ENCODE assay signal across 34 cellular contexts in the genomic region with DNA sequence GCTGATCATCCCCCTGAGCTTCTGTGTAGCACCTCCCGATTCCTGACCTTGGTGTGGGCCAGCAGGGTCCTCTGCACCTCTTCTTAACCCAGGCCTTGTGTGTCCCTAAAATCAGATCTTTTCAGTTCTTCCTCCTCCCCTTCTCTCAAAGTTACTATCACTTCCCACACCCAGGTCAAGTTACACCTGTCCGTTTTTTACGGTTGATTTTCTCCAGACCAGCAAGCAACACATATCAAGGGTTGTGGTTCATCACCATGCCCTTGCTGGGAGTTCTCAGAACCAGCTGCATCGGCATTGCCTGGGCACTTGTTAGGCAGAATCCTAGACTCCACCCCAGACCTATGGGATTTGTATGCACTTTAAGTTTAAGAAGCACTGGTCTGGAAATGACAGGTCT.
"Had no signal": no experiment of that assay in that cellular context is flagged by ENCODE, and none has a peak within 500 bp of the region (broad histone marks: within the 10 kb centered on the region; RNA-seq: fewer than 3 reads in every experiment).

No MANE protein-coding gene starts in this region.

- H3K27ac ChIP-seq: body of pancreas, cardiac muscle cell, colonic mucosa, epithelial cell of prostate, lower lobe of right lung, pancreas, stomach, tibial nerve, VCaP had no signal

- H3K4me3 ChIP-seq: body of pancreas, cardiac muscle cell, colonic mucosa, gastroesophageal sphincter, lower lobe of right lung, mucosa of descending colon, pancreas, smooth muscle cell, stomach, tibial nerve had no signal

- H3K4me1 ChIP-seq: body of pancreas, lower lobe of right lung, pancreas had no signal

- H3K36me3 ChIP-seq: cardiac muscle cell, colonic mucosa, lower lobe of right lung, pancreas, stomach had no signal

- H3K9me3 ChIP-seq: body of pancreas, colonic mucosa, gastroesophageal sphincter, lower lobe of right lung, mucosa of descending colon, pancreas, stomach had no signal

- DNase-seq: activated CD4-positive, alpha-beta T cell treated with anti-CD3 and anti-CD28 coated beads for 4 hours; activated CD4-positive, alpha-beta T cell treated with anti-CD3 and anti-CD28 coated beads, Interleukin-2, amount 50 U/mL, for 4 hours; activated naive CD4-positive, alpha-beta T cell; activated T-cell treated with anti-CD3 and anti-CD28 coated beads for 4 hours; activated T-cell treated with anti-CD3 and anti-CD28 coated beads, Interleukin-2, amount 50 U/mL, for 72 hours; anterior cingulate cortex; body of pancreas; cerebellar nuclear complex; colonic mucosa; effector CD8-positive, alpha-beta T cell; head of caudate nucleus; hypothalamus; immature natural killer cell; kidney; left colon; lower lobe of right lung; mucosa of descending colon; naive thymus-derived CD4-positive, alpha-beta T cell; pancreas; right cardiac atrium; stimulated activated CD4-positive, alpha-beta T cell treated with anti-CD3 and anti-CD28 coated beads, Interleukin-1b, Interleukin-23, amount 100 ng/mL, for 48 hours; stimulated activated CD4-positive, alpha-beta T cell treated with anti-CD3 and anti-CD28 coated beads, Interleukin-4, amount 100 ng/mL, for 4 hours; stimulated activated CD8-positive, alpha-beta memory T cell treated with anti-CD3 and anti-CD28 coated beads, Interleukin-4, amount 100 ng/mL, for 48 hours; stomach; SW 1271; T-helper 9 cell had no signal

- ATAC-seq: activated naive CD4-positive, alpha-beta T cell treated with anti-CD3 and anti-CD28 coated beads, Interleukin-2, amount 50 U/mL, for 72 hours; activated T-cell treated with anti-CD3 and anti-CD28 coated beads, Interleukin-2, amount 50 U/mL, for 72 hours; body of pancreas; left colon; lower lobe of right lung; mucosa of descending colon; naive thymus-derived CD4-positive, alpha-beta T cell; stimulated activated memory B cell treated with anti-CD40 and anti-IgM and Interleukin-4, amounts not matched to agents 10 μg/mL and 1 μg/mL and 100 μg/mL, for 72 hours had no signal

- H3K27me3 ChIP-seq: body of pancreas, cardiac muscle cell, colonic mucosa, gastroesophageal sphincter, pancreas, stomach, tibial nerve had no signal
